Comparison of ENCODE assay signal across 11 cellular contexts in genomic region chr3:132034097-132034485, GRCh38. TPM values are rescaled to one million over a fixed set of nuclear protein-coding genes. Genes with fewer than 3 reads are reported as not detected.
DNase-seq lines count a peak whose midpoint lies in the region; ATAC-seq and TF ChIP-seq lines count a peak whose summit lies in the region.
"Had no signal": no experiment of that assay in that cellular context is flagged by ENCODE, and none has a peak within 500 bp of the region (broad histone marks: within the 10 kb centered on the region; RNA-seq: fewer than 3 reads in every experiment).

No MANE protein-coding gene starts in this region.

- no peak for DNase-seq in BE2C
- DNase-seq in MG63: no peak
- DNase-seq in neural crest cell (ENCODE audit: low read depth, low spot score): no peak
- no peak for DNase-seq in left colon
- no peak for DNase-seq in head of caudate nucleus
- DNase-seq in EL: no peak
- no peak for DNase-seq in SHP77 (lab: John Stamatoyannopoulos, UW)
- DNase-seq: activated CD8-positive, alpha-beta T cell treated with anti-CD3 and anti-CD28 coated beads, Interleukin-2, amount 10 ng/mL, durations not matched to agents 7 days and 5 days; effector memory CD4-positive, alpha-beta T cell had no signal

- H3K9me3 ChIP-seq in BE2C: no peaks in the 10 kb centered on the region
- no peaks in the 10 kb centered on the region for H3K9me3 ChIP-seq in MG63
- no peaks in the 10 kb centered on the region for H3K9me3 ChIP-seq in ectodermal cell (ENCODE audit: control insufficient read depth, low read length)

- peaks cover 96% of the 10 kb centered on the region for H3K27me3 Mint-ChIP-seq in neural crest cell (ENCODE audit: low read depth)

- H3K27me3 ChIP-seq in BE2C: peaks cover 5% of the 10 kb centered on the region
- H3K27me3 ChIP-seq in MG63: peaks cover 19% of the 10 kb centered on the region
- peaks cover 36% of the 10 kb centered on the region for H3K27me3 ChIP-seq in ectodermal cell (ENCODE audit: control insufficient read depth, insufficient read depth, low read length, poor library complexity, severe bottlenecking)

- no peaks in the 10 kb centered on the region for H3K36me3 Mint-ChIP-seq in neural crest cell (ENCODE audit: low read depth)

- H3K4me1 ChIP-seq in BE2C (0 out of 2 replicates have a peak, but pooled peaks cover under 1% of the 10 kb centered on the region), ectodermal cell (ENCODE audit: control insufficient read depth, insufficient read depth, low read length) (no peaks in the 10 kb centered on the region)

- 0 to 1% methylated on average over 11 to 14 of the region's 14 CpGs for WGBS in ectodermal cell, 2 experiments

- H3K27ac ChIP-seq in ectodermal cell (ENCODE audit: insufficient read depth, low read depth, low read length, poor library complexity, severe bottlenecking): no peak overlapping the region

- intact Hi-C loops in left colon (cut with DNase I, micrococcal nuclease): no loop called here
- intact Hi-C loops in head of caudate nucleus (cut with DNase I): loop anchor here (10.0 kb wide), 1 partner anchor 249 kb away; no protein-coding TSS in a partner anchor

- peak overlapping the region; percentile 79 for H3K4me3 ChIP-seq in BE2C (ENCODE audit: low read depth, low read length)
- H3K4me3 ChIP-seq in MG63: peak overlapping the region; percentile 34; the same call in 1 of the 2 replicates
- H3K4me3 ChIP-seq in ectodermal cell (ENCODE audit: insufficient read depth, low read depth, low read length): peak overlapping the region; percentile 52

- H3K4me1 Mint-ChIP-seq in neural crest cell: peaks cover 25% of the 10 kb centered on the region

- H3K27ac Mint-ChIP-seq in neural crest cell (ENCODE audit: unreplicated experiment): peak overlapping the region; percentile 45
- H3K27ac Mint-ChIP-seq: activated CD8-positive, alpha-beta T cell treated with anti-CD3 and anti-CD28 coated beads, Interleukin-2, amount 10 ng/mL, durations not matched to agents 7 days and 5 days had no signal

- no peaks in the 10 kb centered on the region for H3K9me3 Mint-ChIP-seq in neural crest cell

- no peak for TF ChIP-seq CTCF in BE2C (IDR thresholded peaks at IDR 0.05; ENCODE audit: low read depth, low read length)
- TF ChIP-seq CTCF in neural crest cell (conservative IDR thresholded peaks at IDR 0.05): no peak

- H3K36me3 ChIP-seq in BE2C (no peaks in the 10 kb centered on the region), MG63 (no peaks in the 10 kb centered on the region), ectodermal cell (ENCODE audit: control insufficient read depth, insufficient read depth, low read length) (no peaks in the 10 kb centered on the region)

- peak overlapping the region; percentile 90 for H3K4me3 Mint-ChIP-seq in neural crest cell
- H3K4me3 Mint-ChIP-seq: activated CD8-positive, alpha-beta T cell treated with anti-CD3 and anti-CD28 coated beads, Interleukin-2, amount 10 ng/mL, durations not matched to agents 7 days and 5 days had no signal

- no peak for ATAC-seq in left colon

RNA-seq across cellular contexts. Expression of gene CPNE4, which starts 0.7 kb away (rescaled TPM):
- polyA plus RNA-seq in BE2C (2012; ENCODE audit: insufficient read depth, insufficient read length, low read depth): 26.6 TPM
- total RNA-seq in MG63 (2014; rRNA removed; shearing (Covaris generic); ENCODE audit: low replicate concordance): not detected in 2 replicates
- 1.9 TPM for polyA plus RNA-seq in ectodermal cell (2013, experiment 1 of 4)
- 1.2 TPM for polyA plus RNA-seq in ectodermal cell (2013, experiment 2 of 4)
- polyA plus RNA-seq in ectodermal cell (2013, experiment 3 of 4): 1.8 TPM
- 1.6 TPM for polyA plus RNA-seq in ectodermal cell (2013, experiment 4 of 4)
- 16.1 and 18.1 TPM in 2 replicates for total RNA-seq in neural crest cell
- under 1 TPM; 0.46 to 0.53 TPM for total RNA-seq in left colon
- total RNA-seq: activated CD8-positive, alpha-beta T cell treated with anti-CD3 and anti-CD28 coated beads, Interleukin-2, amount 10 ng/mL, durations not matched to agents 7 days and 5 days; naive thymus-derived CD8-positive, alpha-beta T cell had no signal
- polyA plus RNA-seq: naive thymus-derived CD8-positive, alpha-beta T cell had no signal

Comparison
In these comparisons a context has a peak if more than half of its experiments do, and no peak if none do; other contexts are left out.
1. RNA of gene CPNE4, which starts 0.7 kb away (total RNA-seq): 16.1 to 18.1 TPM in neural crest cell; 0.46 to 0.53 TPM in left colon and not detected in MG63; every median in the first group is over 10 times any median in the second.
2. Peak in every context shown above with its lines, with median percentiles within 50 percentile points of each other: H3K4me3 ChIP-seq.